ENCODE assay signal across 8 cellular contexts in genomic region chr16:75566889-75567255, GRCh38. TPM values are rescaled to one million over a fixed set of nuclear protein-coding genes. Genes with fewer than 3 reads are reported as not detected.
DNase-seq lines count a peak whose midpoint lies in the region; ATAC-seq, FAIRE-seq and TF ChIP-seq lines count a peak whose summit lies in the region.

No MANE protein-coding gene starts in this region.

- H3K4me1 Mint-ChIP-seq in activated CD4-positive, alpha-beta memory T cell treated with anti-CD3 and anti-CD28 coated beads, Interleukin-2, amount 10 ng/mL, durations not matched to agents 7 days and 5 days = peaks cover 38% of the 10 kb centered on the region

- H3K27me3 ChIP-seq in foreskin keratinocyte (no peaks in the 10 kb centered on the region), prostate gland (replicated peaks; ENCODE audit: insufficient read depth) (no peaks in the 10 kb centered on the region)

- TF ChIP-seq CTCF in foreskin keratinocyte (conservative IDR thresholded peaks at IDR 0.05) (no peak), prostate gland (IDR thresholded peaks at IDR 0.05) (no peak)

- FAIRE-seq in GM12891 (lab: Jason Lieb, UNC) = no peak

- peak; percentile 36 for DNase-seq in activated CD4-positive, alpha-beta memory T cell treated with anti-CD3 and anti-CD28 coated beads, Interleukin-2, amount 10 ng/mL, durations not matched to agents 7 days and 5 days
- DNase-seq in foreskin keratinocyte = no peak
- DNase-seq in prostate gland (ENCODE audit: low spot score) = no peak
- no peak for DNase-seq in GM12891 (ENCODE audit: insufficient read length, low spot score)
- no peak for DNase-seq in NCI-H1694 treated with DMSO at 0.1 percent for 48 hours (lab: John Stamatoyannopoulos, UW)

- WGBS in prostate gland = under 1% methylated on average over 17 of the region's 17 CpGs

- peak overlapping the region; percentile 74 for H3K27ac Mint-ChIP-seq in activated CD4-positive, alpha-beta memory T cell treated with anti-CD3 and anti-CD28 coated beads, Interleukin-2, amount 10 ng/mL, durations not matched to agents 7 days and 5 days

- H3K36me3 ChIP-seq in prostate gland = peaks cover 0 to 14% of the 10 kb centered on the region in 2 donors

- intact Hi-C loops in prostate gland (cut with DNase I) = loop anchor here (2.0 to 5.0 kb wide), 3 partner anchors 56 to 135 kb away; partner anchors contain the start of genes ADAT1, CFDP1, KARS1 and TERF2IP

- ATAC-seq in GM18498 (IDR thresholded peaks at IDR 0.05; ENCODE audit: unreplicated experiment) = peak; percentile 5
- ATAC-seq in HG03280 (IDR thresholded peaks at IDR 0.05; ENCODE audit: unreplicated experiment) = peak; percentile 3
- no peak for ATAC-seq in foreskin keratinocyte
- no peak for ATAC-seq in GM21717 (IDR thresholded peaks at IDR 0.05; ENCODE audit: unreplicated experiment)

- POLR2A ChIA-PET in activated CD4-positive, alpha-beta memory T cell treated with anti-CD3 and anti-CD28 coated beads, Interleukin-2, amount 10 ng/mL, durations not matched to agents 7 days and 5 days (lab: Charles Lee) = interaction anchor here (0.7 to 4.5 kb wide), 12 partner anchors 10 to 133 kb away, joined by 3 to 42 read pairs (median 4); partner anchors contain the start of genes ADAT1, CFDP1, KARS1 and TERF2IP

- H3K4me3 Mint-ChIP-seq in activated CD4-positive, alpha-beta memory T cell treated with anti-CD3 and anti-CD28 coated beads, Interleukin-2, amount 10 ng/mL, durations not matched to agents 7 days and 5 days = peak overlapping the region; percentile 100

- no peaks in the 10 kb centered on the region for H3K9me3 ChIP-seq in prostate gland

- no peaks in the 10 kb centered on the region for H3K4me1 ChIP-seq in foreskin keratinocyte
- peaks cover 11% of the 10 kb centered on the region for H3K4me1 ChIP-seq in prostate gland (replicated peaks)

- peak overlapping the region; percentile 73 to 78 for H3K4me3 ChIP-seq in prostate gland

- H3K27me3 Mint-ChIP-seq in activated CD4-positive, alpha-beta memory T cell treated with anti-CD3 and anti-CD28 coated beads, Interleukin-2, amount 10 ng/mL, durations not matched to agents 7 days and 5 days = peaks cover 13% of the 10 kb centered on the region

- CTCF ChIA-PET in activated CD4-positive, alpha-beta memory T cell treated with anti-CD3 and anti-CD28 coated beads, Interleukin-2, amount 10 ng/mL, durations not matched to agents 7 days and 5 days (lab: Charles Lee) = interaction anchor here (1.0 to 3.4 kb wide), 6 partner anchors 11 to 102 kb away, joined by 3 to 20 read pairs (median 4); partner anchors contain the start of genes ADAT1, KARS1, TERF2IP and TMEM231

- peak overlapping the region; percentile 72 for H3K27ac ChIP-seq in foreskin keratinocyte
- peak overlapping the region; percentile 79 to 81 for H3K27ac ChIP-seq in prostate gland

- no peaks in the 10 kb centered on the region for H3K9me3 Mint-ChIP-seq in activated CD4-positive, alpha-beta memory T cell treated with anti-CD3 and anti-CD28 coated beads, Interleukin-2, amount 10 ng/mL, durations not matched to agents 7 days and 5 days

- H3K36me3 Mint-ChIP-seq in activated CD4-positive, alpha-beta memory T cell treated with anti-CD3 and anti-CD28 coated beads, Interleukin-2, amount 10 ng/mL, durations not matched to agents 7 days and 5 days (ENCODE audit: low read depth) = peaks cover 32% of the 10 kb centered on the region

- TF ChIP-seq POLR2A in prostate gland (IDR thresholded peaks at IDR 0.05) (no peak), GM12891 (IDR thresholded peaks at IDR 0.05; ENCODE audit: low read depth, low read length) (no peak)

TF ChIP-seq in GM12891, 5 proteins besides CTCF, POLR2A, EP300 and RAD21:
- TF ChIP-seq SPI1 (IDR thresholded peaks at IDR 0.05; ENCODE audit: low read depth, low read length) (no peak), POLR2AphosphoS5 (IDR thresholded peaks at IDR 0.05; ENCODE audit: low read depth, low read length) (no peak), TAF1 (IDR thresholded peaks at IDR 0.05; ENCODE audit: low read depth, low read length) (no peak)
TF ChIP-seq in GM12891: peak in this region for 0.

RNA-seq across cellular contexts. Expression of gene GABARAPL2, which starts 0.7 kb away (rescaled TPM):
- total RNA-seq in activated CD4-positive, alpha-beta memory T cell treated with anti-CD3 and anti-CD28 coated beads, Interleukin-2, amount 10 ng/mL, durations not matched to agents 7 days and 5 days = 10 to 100 TPM; 84.9 to 86.2 TPM
- 59.9 and 61.0 TPM in 2 replicates for total RNA-seq in foreskin keratinocyte
- polyA plus RNA-seq in foreskin keratinocyte = 85.1 and 85.6 TPM in 2 replicates
- total RNA-seq in prostate gland = 100 to 1,000 TPM; 107 to 169 TPM
- 93.0 TPM for polyA plus RNA-seq in GM12891 (2012; ENCODE audit: low read depth, missing spikeins)

RNA-seq across cellular contexts. Expression of gene TMEM231, which starts 10.8 kb away (rescaled TPM):
- 1 to 10 TPM; 1.9 to 2.0 TPM for total RNA-seq in activated CD4-positive, alpha-beta memory T cell treated with anti-CD3 and anti-CD28 coated beads, Interleukin-2, amount 10 ng/mL, durations not matched to agents 7 days and 5 days
- total RNA-seq in foreskin keratinocyte = 9.0 and 10.3 TPM in 2 replicates
- polyA plus RNA-seq in foreskin keratinocyte = 7.1 and 7.3 TPM in 2 replicates
- total RNA-seq in prostate gland = 10 to 100 TPM in 1 of 2 donors, 1 to 10 TPM in 1; 7.7 to 17.2 TPM
- polyA plus RNA-seq in GM12891 (2012; ENCODE audit: low read depth, missing spikeins) = 3.5 TPM

RNA-seq across cellular contexts. Expression of gene CHST5, which starts 31.0 kb away (rescaled TPM):
- under 1 TPM in 1 of 2 experiments, not detected in 1; 0.10 TPM for total RNA-seq in activated CD4-positive, alpha-beta memory T cell treated with anti-CD3 and anti-CD28 coated beads, Interleukin-2, amount 10 ng/mL, durations not matched to agents 7 days and 5 days
- total RNA-seq in foreskin keratinocyte (0.04 TPM in 1 of 2 replicates, not detected in the other), prostate gland (under 1 TPM in 1 of 2 donors, not detected in 1; 0.23 TPM)
- polyA plus RNA-seq in foreskin keratinocyte = 0.04 TPM in 1 of 2 replicates, not detected in the other
- 0.15 TPM for polyA plus RNA-seq in GM12891 (2012; ENCODE audit: low read depth, missing spikeins)

RNA-seq across cellular contexts. Expression of gene ADAT1, which starts 56.2 kb away (rescaled TPM):
- total RNA-seq in activated CD4-positive, alpha-beta memory T cell treated with anti-CD3 and anti-CD28 coated beads, Interleukin-2, amount 10 ng/mL, durations not matched to agents 7 days and 5 days = 10 to 100 TPM; 50.7 to 56.0 TPM
- total RNA-seq in foreskin keratinocyte (40.7 and 41.7 TPM in 2 replicates), prostate gland (10 to 100 TPM; 49.1 to 66.0 TPM)
- 18.5 and 21.0 TPM in 2 replicates for polyA plus RNA-seq in foreskin keratinocyte
- polyA plus RNA-seq in GM12891 (2012; ENCODE audit: low read depth, missing spikeins) = 21.3 TPM

Comparison
In these comparisons a context has a peak if more than half of its experiments do, and no peak if none do; other contexts are left out.
1. ATAC-seq: peak in GM18498 (single experiment) and HG03280 (single experiment); none in foreskin keratinocyte (single experiment) and GM21717 (single experiment).